In the genomic region with DNA sequence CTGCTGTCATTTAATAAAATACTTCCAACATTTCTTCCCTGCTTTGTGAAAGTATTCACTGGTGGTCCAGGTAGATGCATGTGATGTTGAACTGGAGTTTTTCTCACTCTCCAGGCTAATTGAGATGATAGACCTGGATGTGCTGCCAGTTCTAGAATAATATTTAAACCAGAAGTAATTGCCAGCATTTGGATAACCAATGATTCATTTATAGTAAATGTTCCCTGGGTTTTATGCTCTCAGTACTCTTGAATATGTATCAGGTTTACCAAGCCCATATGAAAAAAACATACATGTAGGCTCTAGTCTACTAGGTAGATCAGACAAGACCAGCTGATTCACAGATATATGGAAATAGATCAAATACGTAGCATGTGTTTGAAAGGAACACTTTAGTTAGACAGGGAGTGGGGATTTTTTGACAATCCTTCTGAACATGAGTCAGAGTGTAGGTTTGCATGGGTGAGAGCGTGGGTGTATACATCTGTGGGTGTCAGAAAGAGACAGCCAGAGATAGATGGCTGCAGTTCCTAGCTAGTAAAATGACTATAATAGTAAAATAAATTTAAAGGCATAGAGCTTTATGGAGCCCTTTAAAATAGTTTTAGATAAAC, we compare ENCODE assay signal across 15 cellular contexts.
DNase-seq lines count a peak whose midpoint lies in the region; ATAC-seq, FAIRE-seq and TF ChIP-seq lines count a peak whose summit lies in the region.
"Had no signal": no experiment of that assay in that cellular context is flagged by ENCODE, and none has a peak within 500 bp of the region (broad histone marks: within the 10 kb centered on the region; RNA-seq: fewer than 3 reads in every experiment).

No MANE protein-coding gene starts in this region.

- in situ Hi-C loops in G401 (cut with HindIII; ENCODE audit: low sequenced_read_pairs), result no loop called here

- TF ChIP-seq CTCF in A673 (conservative IDR thresholded peaks at IDR 0.05; ENCODE audit: low read depth, low read length), result no peak

- TF ChIP-seq POLR2A in GM12892 (IDR thresholded peaks at IDR 0.05; ENCODE audit: low read depth, low read length), result no peak

- no peaks in the 10 kb centered on the region for H3K27me3 ChIP-seq in A673 (replicated peaks; ENCODE audit: insufficient read depth, low read depth, low read length, poor library complexity)
- H3K27me3 ChIP-seq: ovary, SJSA1, stomach had no signal

- POLR2A ChIA-PET in A673 (lab: Charles Lee; ENCODE audit: low non-redundant PET), result no interaction called here

- intact Hi-C loops in left colon (cut with DNase I, micrococcal nuclease) (no loop called here), sciatic nerve (cut with DNase I) (no loop called here), A673 (cut with micrococcal nuclease; ENCODE audit: unreplicated experiment) (no loop called here)

- peak; percentile 67 for FAIRE-seq in GM12892 (lab: Jason Lieb, UNC)
- FAIRE-seq: kidney had no signal

- CTCF ChIA-PET in A673 (lab: Charles Lee), result no interaction called here

- ATAC-seq in GM21717 (IDR thresholded peaks at IDR 0.05; ENCODE audit: unreplicated experiment) (peak; percentile 64), left colon (peak; percentile 57), sciatic nerve (no peak), HG03135 (IDR thresholded peaks at IDR 0.05; ENCODE audit: unreplicated experiment) (no peak)

- DNase-seq in GM12892 (ENCODE audit: insufficient read length) (no peak), left colon (no peak), sciatic nerve (ENCODE audit: low spot score) (no peak), G401 (ENCODE audit: low spot score) (no peak), A673 (ENCODE audit: low spot score) (no peak)
- DNase-seq in activated CD4-positive, alpha-beta T cell treated with anti-CD3 and anti-CD28 coated beads, Interleukin-2, amount 50 U/mL, for 4 hours, result peak; percentile 47 to 62
- DNase-seq: Calu3; effector memory CD4-positive, alpha-beta T cell; kidney; NCI-H187 treated with DMSO at 0.1 percent for 48 hours; ovary; stomach had no signal

- H3K36me3 ChIP-seq in A673 (ENCODE audit: insufficient read depth, low read length, poor library complexity, severe bottlenecking), result no peaks in the 10 kb centered on the region
- H3K36me3 ChIP-seq: ovary, SJSA1, stomach had no signal

- no peak overlapping the region for H3K27ac ChIP-seq in A673 (ENCODE audit: low read depth, low read length, poor library complexity, severe bottlenecking)
- H3K27ac ChIP-seq: ovary, SJSA1, stomach had no signal

- BruUV-seq in A673 (replicated peaks; lab: Mats Ljungman, UMichigan), result no TSS peak

- no peaks in the 10 kb centered on the region for H3K9me3 ChIP-seq in A673 (ENCODE audit: low read depth, low read length, poor library complexity, severe bottlenecking)
- H3K9me3 ChIP-seq: ovary, SJSA1, stomach had no signal

- no peaks in the 10 kb centered on the region for H3K4me1 ChIP-seq in A673 (ENCODE audit: insufficient read depth, low read length, poor library complexity, severe bottlenecking)
- H3K4me1 ChIP-seq: stomach had no signal

- no peak overlapping the region for H3K4me3 ChIP-seq in A673 (ENCODE audit: low read depth, low read length, poor library complexity, severe bottlenecking)
- H3K4me3 ChIP-seq: ovary, SJSA1, stomach had no signal

Comparison
In these comparisons a context has a peak if more than half of its experiments do, and no peak if none do; other contexts are left out.
1. DNase-seq: peak in activated CD4-positive, alpha-beta T cell treated with anti-CD3 and anti-CD28 coated beads, Interleukin-2, amount 50 U/mL, for 4 hours (2 of 2); none in GM12892 (single experiment), left colon (0 of 2), sciatic nerve (single experiment), G401 (single experiment) and A673 (single experiment).
2. ATAC-seq: peak in GM21717 (single experiment) and left colon (single experiment); none in sciatic nerve (single experiment) and HG03135 (single experiment).